ENCODE assay signal across 1 cellular context in genomic region chr6:56959094-56959493, GRCh38.
TF ChIP-seq lines count a peak whose summit lies in the region.

No MANE protein-coding gene starts in this region.

TF ChIP-seq in IMR-90, 13 proteins besides CTCF, POLR2A, EP300 and RAD21:
- no peak for TF ChIP-seq MAZ (IDR thresholded peaks at IDR 0.05; ENCODE audit: borderline replicate concordance, low read depth, low read length)
- TF ChIP-seq BHLHE40 (IDR thresholded peaks at IDR 0.05; ENCODE audit: low read depth, low read length), result no peak
- no peak for TF ChIP-seq CHD1 (IDR thresholded peaks at IDR 0.05; ENCODE audit: low read depth, low read length)
- TF ChIP-seq NFE2L2 (IDR thresholded peaks at IDR 0.05; ENCODE audit: low read depth, low read length), result no peak
- no peak for TF ChIP-seq RFX5 (IDR thresholded peaks at IDR 0.05; ENCODE audit: low read depth, low read length)
- TF ChIP-seq MAFK (IDR thresholded peaks at IDR 0.05; ENCODE audit: low read depth, low read length), result no peak
- TF ChIP-seq, protein P1, sequence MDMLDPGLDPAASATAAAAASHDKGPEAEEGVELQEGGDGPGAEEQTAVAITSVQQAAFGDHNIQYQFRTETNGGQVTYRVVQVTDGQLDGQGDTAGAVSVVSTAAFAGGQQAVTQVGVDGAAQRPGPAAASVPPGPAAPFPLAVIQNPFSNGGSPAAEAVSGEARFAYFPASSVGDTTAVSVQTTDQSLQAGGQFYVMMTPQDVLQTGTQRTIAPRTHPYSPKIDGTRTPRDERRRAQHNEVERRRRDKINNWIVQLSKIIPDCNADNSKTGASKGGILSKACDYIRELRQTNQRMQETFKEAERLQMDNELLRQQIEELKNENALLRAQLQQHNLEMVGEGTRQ (IDR thresholded peaks at IDR 0.05; ENCODE audit: low read depth, low read length), result no peak
- TF ChIP-seq MXI1 (IDR thresholded peaks at IDR 0.05; ENCODE audit: borderline replicate concordance, low read depth, low read length), result no peak
- TF ChIP-seq RCOR1 (IDR thresholded peaks at IDR 0.05; ENCODE audit: insufficient replicate concordance, low read length), result no peak
- no peak for TF ChIP-seq FOS (IDR thresholded peaks at IDR 0.05; ENCODE audit: low read depth, low read length)
- no peak for TF ChIP-seq SMC3 (IDR thresholded peaks at IDR 0.05; ENCODE audit: low read depth, low read length)
- TF ChIP-seq, protein P2, sequence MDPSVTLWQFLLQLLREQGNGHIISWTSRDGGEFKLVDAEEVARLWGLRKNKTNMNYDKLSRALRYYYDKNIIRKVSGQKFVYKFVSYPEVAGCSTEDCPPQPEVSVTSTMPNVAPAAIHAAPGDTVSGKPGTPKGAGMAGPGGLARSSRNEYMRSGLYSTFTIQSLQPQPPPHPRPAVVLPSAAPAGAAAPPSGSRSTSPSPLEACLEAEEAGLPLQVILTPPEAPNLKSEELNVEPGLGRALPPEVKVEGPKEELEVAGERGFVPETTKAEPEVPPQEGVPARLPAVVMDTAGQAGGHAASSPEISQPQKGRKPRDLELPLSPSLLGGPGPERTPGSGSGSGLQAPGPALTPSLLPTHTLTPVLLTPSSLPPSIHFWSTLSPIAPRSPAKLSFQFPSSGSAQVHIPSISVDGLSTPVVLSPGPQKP (IDR thresholded peaks at IDR 0.05; ENCODE audit: borderline replicate concordance, low read depth, low read length), result no peak
- TF ChIP-seq CEBPB (IDR thresholded peaks at IDR 0.05; ENCODE audit: low read depth, low read length), result no peak
